ENCODE assay signal across 8 cellular contexts in genomic region chr6:111087871-111088667, GRCh38. TPM values are rescaled to one million over a fixed set of nuclear protein-coding genes. Genes with fewer than 3 reads are reported as not detected.
DNase-seq lines count a peak whose midpoint lies in the region; ATAC-seq and TF ChIP-seq lines count a peak whose summit lies in the region.

No MANE protein-coding gene starts in this region.

- H3K4me1 Mint-ChIP-seq in CD4-positive, alpha-beta T cell (ENCODE audit: low read depth) = peaks cover 48% of the 10 kb centered on the region
- peaks cover 27% of the 10 kb centered on the region for H3K4me1 Mint-ChIP-seq in activated CD4-positive, alpha-beta T cell treated with anti-CD3 and anti-CD28 coated beads, Interleukin-2, amount 10 ng/mL, durations not matched to agents 7 days and 5 days
- peaks cover 12 to 15% (median 14%) of the 10 kb centered on the region in 3 donors for H3K4me1 Mint-ChIP-seq in naive B cell

- no peak for TF ChIP-seq CTCF in CD4-positive, alpha-beta T cell (IDR thresholded peaks at IDR 0.05)
- TF ChIP-seq CTCF in GM20000 (IDR thresholded peaks at IDR 0.05; ENCODE audit: extremely low read depth, missing control alignments) = no peak
- no peak for TF ChIP-seq CTCF in stomach (IDR thresholded peaks at IDR 0.05)

- TF ChIP-seq POLR2A in stomach (IDR thresholded peaks at IDR 0.05) = no peak

- intact Hi-C loops in CD4-positive, alpha-beta T cell (cut with DNase I, micrococcal nuclease) = loop anchor here (1.0 to 10.0 kb wide), 9 partner anchors 8 to 1633 kb away; partner anchors contain the start of genes CDK19 (in 1 of the 2), MICAL1 (in 1 of the 2), REV3L (in 1 of the 2) and RPF2 (in 1 of the 2)
- intact Hi-C loops in stomach (cut with DNase I; ENCODE audit: low total_unique reads) = no loop called here

- H3K4me1 ChIP-seq in duodenal mucosa (ENCODE audit: control insufficient read depth in 1 of 2, insufficient read depth in 2 of 2, low read length in 2 of 2) (peaks cover 5 to 7% of the 10 kb centered on the region in 2 donors), stomach (peaks cover 15 to 30% (median 23%) of the 10 kb centered on the region in 4 donors)

- H3K9me3 Mint-ChIP-seq in CD4-positive, alpha-beta T cell = no peaks in the 10 kb centered on the region
- no peaks in the 10 kb centered on the region for H3K9me3 Mint-ChIP-seq in activated CD4-positive, alpha-beta T cell treated with anti-CD3 and anti-CD28 coated beads, Interleukin-2, amount 10 ng/mL, durations not matched to agents 7 days and 5 days
- no peaks in the 10 kb centered on the region for H3K9me3 Mint-ChIP-seq in naive B cell

- WGBS in stomach, 5 donors = 0 to 2% (median 1%) methylated on average over 34 to 54 of the region's 54 CpGs

- peak overlapping the region; percentile 94 for H3K4me3 Mint-ChIP-seq in CD4-positive, alpha-beta T cell
- peak overlapping the region; percentile 86 for H3K4me3 Mint-ChIP-seq in activated CD4-positive, alpha-beta T cell treated with anti-CD3 and anti-CD28 coated beads, Interleukin-2, amount 10 ng/mL, durations not matched to agents 7 days and 5 days
- H3K4me3 Mint-ChIP-seq in naive B cell = peak overlapping the region; percentile 77 to 97 (median 88)

- no peaks in the 10 kb centered on the region for H3K27me3 Mint-ChIP-seq in CD4-positive, alpha-beta T cell
- H3K27me3 Mint-ChIP-seq in activated CD4-positive, alpha-beta T cell treated with anti-CD3 and anti-CD28 coated beads, Interleukin-2, amount 10 ng/mL, durations not matched to agents 7 days and 5 days = no peaks in the 10 kb centered on the region
- H3K27me3 Mint-ChIP-seq in naive B cell = peaks cover 21 to 27% (median 26%) of the 10 kb centered on the region in 3 donors

- peaks cover 12% of the 10 kb centered on the region for H3K36me3 Mint-ChIP-seq in CD4-positive, alpha-beta T cell (ENCODE audit: low read depth)
- H3K36me3 Mint-ChIP-seq in activated CD4-positive, alpha-beta T cell treated with anti-CD3 and anti-CD28 coated beads, Interleukin-2, amount 10 ng/mL, durations not matched to agents 7 days and 5 days (ENCODE audit: low read depth) = no peaks in the 10 kb centered on the region
- H3K36me3 Mint-ChIP-seq in naive B cell = no peaks in the 10 kb centered on the region

- CTCF ChIA-PET in CD4-positive, alpha-beta T cell (lab: Charles Lee) = interaction anchor here (1.7 kb wide), 1 partner anchor 122 kb away, joined by 5 read pairs; no protein-coding TSS in a partner anchor
- CTCF ChIA-PET in activated CD4-positive, alpha-beta T cell treated with anti-CD3 and anti-CD28 coated beads, Interleukin-2, amount 10 ng/mL, durations not matched to agents 7 days and 5 days (lab: Charles Lee) = no interaction called here

- DNase-seq in CD4-positive, alpha-beta T cell = peak; percentile 29 to 78 (median 56)
- DNase-seq in GM20000 (ENCODE audit: low spot score) = peak; percentile 57
- DNase-seq in Kasumi-1 (lab: John Stamatoyannopoulos, UW) = peak; percentile 47 to 60
- DNase-seq in activated CD4-positive, alpha-beta T cell treated with anti-CD3 and anti-CD28 coated beads, Interleukin-2, amount 10 ng/mL, durations not matched to agents 7 days and 5 days = peak; percentile 62
- peak; percentile 11 for DNase-seq in naive B cell
- peak; percentile 44 for DNase-seq in stomach
- DNase-seq in NCI-H2029 treated with DMSO at 0.1 percent for 48 hours (lab: John Stamatoyannopoulos, UW) = no peak

- H3K36me3 ChIP-seq in duodenal mucosa (ENCODE audit: control insufficient read depth in 1 of 2, insufficient read depth in 2 of 2, low read length in 2 of 2) (no peaks in the 10 kb centered on the region), stomach (no peaks in the 10 kb centered on the region)

- no peak for TF ChIP-seq EP300 in stomach (IDR thresholded peaks at IDR 0.05)

- peak; percentile 67 for ATAC-seq in CD4-positive, alpha-beta T cell (ENCODE audit: poor library complexity)
- ATAC-seq in naive B cell (ENCODE audit: low read depth in 2 of 2) = peak; percentile 24 to 26

- H3K4me3 ChIP-seq in duodenal mucosa (ENCODE audit: low read depth in 1 of 2, low read length in 2 of 2) (peak overlapping the region; percentile 81 to 84), stomach (peak overlapping the region; percentile 67 to 93 (median 80))

- POLR2A ChIA-PET in CD4-positive, alpha-beta T cell (lab: Charles Lee) = interaction anchor here (0.5 to 1.9 kb wide), 10 partner anchors 8 to 785 kb away, joined by 3 to 12 read pairs (median 5); partner anchors contain the start of genes FYN and GTF3C6
- POLR2A ChIA-PET in activated CD4-positive, alpha-beta T cell treated with anti-CD3 and anti-CD28 coated beads, Interleukin-2, amount 10 ng/mL, durations not matched to agents 7 days and 5 days (lab: Charles Lee) = no interaction called here

- no peaks in the 10 kb centered on the region for H3K9me3 ChIP-seq in CD4-positive, alpha-beta T cell (ENCODE audit: control insufficient read depth, low read length)
- H3K9me3 ChIP-seq in duodenal mucosa (ENCODE audit: control insufficient read depth in 1 of 2, low read length in 2 of 2) = no peaks in the 10 kb centered on the region
- no peaks in the 10 kb centered on the region for H3K9me3 ChIP-seq in stomach

- H3K27me3 ChIP-seq in CD4-positive, alpha-beta T cell (ENCODE audit: control insufficient read depth, insufficient read depth, low read length) = no peaks in the 10 kb centered on the region
- H3K27me3 ChIP-seq in duodenal mucosa (ENCODE audit: control insufficient read depth in 1 of 2, insufficient read depth in 2 of 2, low read length in 2 of 2) = peaks cover 2 to 9% of the 10 kb centered on the region in 2 donors
- peaks cover 0 to 40% (median 15%) of the 10 kb centered on the region in 3 donors for H3K27me3 ChIP-seq in stomach

- peak overlapping the region; percentile 88 for H3K27ac Mint-ChIP-seq in CD4-positive, alpha-beta T cell
- H3K27ac Mint-ChIP-seq in activated CD4-positive, alpha-beta T cell treated with anti-CD3 and anti-CD28 coated beads, Interleukin-2, amount 10 ng/mL, durations not matched to agents 7 days and 5 days = peak overlapping the region; percentile 84
- peak overlapping the region in 2 of 6 donors; percentile 22 to 87 for H3K27ac Mint-ChIP-seq in naive B cell

- H3K27ac ChIP-seq in CD4-positive, alpha-beta T cell (ENCODE audit: low read depth, low read length) = peak overlapping the region; percentile 53
- H3K27ac ChIP-seq in duodenal mucosa (ENCODE audit: low read depth, low read length) (no peak overlapping the region), stomach (peak overlapping the region; percentile 51 to 88 (median 79))

- H3K9ac ChIP-seq in duodenal mucosa (ENCODE audit: low read depth in 1 of 2, low read length in 2 of 2) = peak overlapping the region; percentile 40 to 63

RNA-seq across cellular contexts. Expression of gene SLC16A10, which starts 0.8 kb away (rescaled TPM):
- total RNA-seq in CD4-positive, alpha-beta T cell = 10 to 100 TPM; 13.4 to 13.8 TPM
- total RNA-seq in activated CD4-positive, alpha-beta T cell treated with anti-CD3 and anti-CD28 coated beads, Interleukin-2, amount 10 ng/mL, durations not matched to agents 7 days and 5 days = 1 to 10 TPM; 3.2 TPM
- polyA plus RNA-seq in naive B cell (ENCODE audit: low read depth in 6 of 6) (1 to 10 TPM in 1 of 6 donors, under 1 TPM in 2, not detected in 3; 0.15 to 2.1 (median 0.65) TPM), stomach (1 to 10 TPM in 2 of 3 donors, under 1 TPM in 1; 0.46 to 2.2 (median 2.1) TPM)
- total RNA-seq in stomach = 100 to 1,000 TPM in 1 of 5 donors, 10 to 100 TPM in 3, 1 to 10 TPM in 1; 4.9 to 206 (median 14.6) TPM
